In genomic region chr10:68157522-68157921, GRCh38 we compare ENCODE assay signal across 9 cellular contexts. TPM values are rescaled to one million over a fixed set of nuclear protein-coding genes. Genes with fewer than 3 reads are reported as not detected.
"Had no signal": no experiment of that assay in that cellular context is flagged by ENCODE, and none has a peak within 500 bp of the region (broad histone marks: within the 10 kb centered on the region; RNA-seq: fewer than 3 reads in every experiment).

No MANE protein-coding gene starts in this region.

RNA-seq across cellular contexts. Expression of gene MYPN, which starts 48.2 kb away (rescaled TPM):
- total RNA-seq: hepatocyte, mesothelial cell of epicardium, mononuclear cell, natural killer cell, omental fat pad, upper lobe of left lung, vagina had no signal
- polyA plus RNA-seq: hepatocyte, neural cell, urinary bladder had no signal
